Comparison of ENCODE assay signal across 8 cellular contexts in the genomic region with DNA sequence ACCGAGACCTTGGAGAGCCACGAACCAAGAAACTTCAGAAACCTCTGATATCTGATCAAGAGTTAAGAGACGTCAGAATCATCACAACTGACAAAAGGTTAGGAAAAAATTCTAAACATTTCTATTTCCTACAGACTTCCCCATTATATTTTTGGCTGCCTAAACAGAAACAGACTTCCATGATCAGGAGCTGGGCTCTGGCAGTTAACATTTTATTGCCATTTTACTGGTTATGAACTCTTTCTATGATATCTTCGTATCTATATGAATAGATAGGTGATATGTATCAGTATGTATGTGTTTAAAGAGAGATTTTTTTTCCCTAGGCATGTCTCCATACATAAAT. TPM values are rescaled to one million over a fixed set of nuclear protein-coding genes. Genes with fewer than 3 reads are reported as not detected.
A peak's percentile ranks its signal among the peaks of the same experiment; 100 is the strongest.
DNase-seq lines count a peak whose midpoint lies in the region; ATAC-seq and TF ChIP-seq lines count a peak whose summit lies in the region.

No MANE protein-coding gene starts in this region.

- intact Hi-C loops in CD4-positive, alpha-beta T cell (cut with DNase I, micrococcal nuclease), result loop anchor here in 1 of 2 experiments (2.0 kb wide), 1 partner anchor 212 kb away; no protein-coding TSS in a partner anchor
- intact Hi-C loops in lower lobe of right lung (cut with DNase I), result no loop called here

- no peaks in the 10 kb centered on the region for H3K27me3 ChIP-seq in CD4-positive, alpha-beta T cell (ENCODE audit: control insufficient read depth, insufficient read depth, low read length)
- no peaks in the 10 kb centered on the region for H3K27me3 ChIP-seq in lower lobe of right lung (ENCODE audit: low read depth)

- peak overlapping the region; percentile 44 for H3K4me3 Mint-ChIP-seq in CD4-positive, alpha-beta T cell
- peak overlapping the region; percentile 54 for H3K4me3 Mint-ChIP-seq in activated CD8-positive, alpha-beta T cell treated with anti-CD3 and anti-CD28 coated beads, Interleukin-2, amount 10 ng/mL, durations not matched to agents 7 days and 5 days

- CTCF ChIA-PET in CD4-positive, alpha-beta T cell (lab: Charles Lee), result interaction anchor here (0.7 to 1.1 kb wide), 2 partner anchors 11 to 58 kb away, joined by 3 to 4 read pairs; no protein-coding TSS in a partner anchor
- CTCF ChIA-PET in HEK293 (lab: Yijun Ruan, JAX), result interaction anchor here (0.6 to 2.0 kb wide), 21 partner anchors 8 to 598 kb away, joined by 3 to 7 read pairs (median 3); no protein-coding TSS in a partner anchor
- CTCF ChIA-PET in activated CD8-positive, alpha-beta T cell treated with anti-CD3 and anti-CD28 coated beads, Interleukin-2, amount 10 ng/mL, durations not matched to agents 7 days and 5 days (lab: Charles Lee), result interaction anchor here (0.7 to 3.0 kb wide), 16 partner anchors 13 to 383 kb away, joined by 3 to 15 read pairs (median 5); no protein-coding TSS in a partner anchor

- no peaks in the 10 kb centered on the region for H3K36me3 Mint-ChIP-seq in CD4-positive, alpha-beta T cell (ENCODE audit: low read depth)
- H3K36me3 Mint-ChIP-seq in activated CD8-positive, alpha-beta T cell treated with anti-CD3 and anti-CD28 coated beads, Interleukin-2, amount 10 ng/mL, durations not matched to agents 7 days and 5 days (ENCODE audit: low read depth), result no peaks in the 10 kb centered on the region

- no peak overlapping the region for H3K27ac Mint-ChIP-seq in CD4-positive, alpha-beta T cell
- H3K27ac Mint-ChIP-seq in activated CD8-positive, alpha-beta T cell treated with anti-CD3 and anti-CD28 coated beads, Interleukin-2, amount 10 ng/mL, durations not matched to agents 7 days and 5 days, result no peak overlapping the region

- H3K4me3 ChIP-seq in HEK293 (ENCODE audit: low read depth, low read length) (peak overlapping the region; percentile 30), lower lobe of right lung (peak overlapping the region; percentile 23)

- no peak for TF ChIP-seq CTCF in CD4-positive, alpha-beta T cell (IDR thresholded peaks at IDR 0.05)
- TF ChIP-seq CTCF in HEK293 (tag by site-specific recombination; IDR thresholded peaks at IDR 0.05) (no peak), lower lobe of right lung (IDR thresholded peaks at IDR 0.05) (no peak)

- no peak overlapping the region for H3K27ac ChIP-seq in CD4-positive, alpha-beta T cell (ENCODE audit: low read depth, low read length)
- no peak overlapping the region for H3K27ac ChIP-seq in HEK293 (ENCODE audit: extremely low read depth, low read depth, low read length)
- peak overlapping the region; percentile 16 for H3K27ac ChIP-seq in lower lobe of right lung

- ATAC-seq in CD4-positive, alpha-beta T cell (ENCODE audit: poor library complexity), result no peak
- ATAC-seq in activated CD8-positive, alpha-beta T cell treated with anti-CD3 and anti-CD28 coated beads, Interleukin-2, amount 10 ng/mL, durations not matched to agents 7 days and 5 days, result no peak
- ATAC-seq in lower lobe of right lung (peak in 1 of 2 donors; percentile 11), GM19324 (IDR thresholded peaks at IDR 0.05; ENCODE audit: low FRiP score, unreplicated experiment) (no peak), HG02588 (IDR thresholded peaks at IDR 0.05; ENCODE audit: unreplicated experiment) (no peak)

- H3K36me3 ChIP-seq in HEK293 (ENCODE audit: control insufficient read depth in 2 of 2, insufficient read depth in 1 of 2, low read length in 2 of 2) (no peaks in the 10 kb centered on the region), lower lobe of right lung (no peaks in the 10 kb centered on the region)

- no peak for DNase-seq in CD4-positive, alpha-beta T cell
- no peak for DNase-seq in activated CD8-positive, alpha-beta T cell treated with anti-CD3 and anti-CD28 coated beads, Interleukin-2, amount 10 ng/mL, durations not matched to agents 7 days and 5 days
- no peak for DNase-seq in lower lobe of right lung
- DNase-seq in SKM-1 (lab: John Stamatoyannopoulos, UW; ENCODE audit: unreplicated experiment), result no peak
- no peak for DNase-seq in NCI-H2107 treated with DMSO at 0.1 percent for 48 hours (lab: John Stamatoyannopoulos, UW; ENCODE audit: unreplicated experiment)

- POLR2A ChIA-PET in CD4-positive, alpha-beta T cell (lab: Charles Lee), result interaction anchor here (1.4 kb wide), 1 partner anchor 212 kb away, joined by 5 read pairs; no protein-coding TSS in a partner anchor
- POLR2A ChIA-PET in HEK293 (lab: Yijun Ruan, JAX), result no interaction called here
- POLR2A ChIA-PET in activated CD8-positive, alpha-beta T cell treated with anti-CD3 and anti-CD28 coated beads, Interleukin-2, amount 10 ng/mL, durations not matched to agents 7 days and 5 days (lab: Charles Lee), result no interaction called here

- H3K4me1 ChIP-seq in HEK293 (ENCODE audit: control insufficient read depth, insufficient read depth, low read length) (peaks cover 10% of the 10 kb centered on the region), lower lobe of right lung (peaks cover 15% of the 10 kb centered on the region)

- peaks cover 14% of the 10 kb centered on the region for H3K27me3 Mint-ChIP-seq in CD4-positive, alpha-beta T cell
- H3K27me3 Mint-ChIP-seq in activated CD8-positive, alpha-beta T cell treated with anti-CD3 and anti-CD28 coated beads, Interleukin-2, amount 10 ng/mL, durations not matched to agents 7 days and 5 days (ENCODE audit: low read depth), result peaks cover 11% of the 10 kb centered on the region

- H3K4me1 Mint-ChIP-seq in CD4-positive, alpha-beta T cell (ENCODE audit: low read depth), result peaks cover 14% of the 10 kb centered on the region
- peaks cover 12% of the 10 kb centered on the region for H3K4me1 Mint-ChIP-seq in activated CD8-positive, alpha-beta T cell treated with anti-CD3 and anti-CD28 coated beads, Interleukin-2, amount 10 ng/mL, durations not matched to agents 7 days and 5 days (ENCODE audit: low read depth)

- H3K9me3 Mint-ChIP-seq in CD4-positive, alpha-beta T cell, result no peaks in the 10 kb centered on the region
- no peaks in the 10 kb centered on the region for H3K9me3 Mint-ChIP-seq in activated CD8-positive, alpha-beta T cell treated with anti-CD3 and anti-CD28 coated beads, Interleukin-2, amount 10 ng/mL, durations not matched to agents 7 days and 5 days (ENCODE audit: insufficient read depth)

- no peaks in the 10 kb centered on the region for H3K9me3 ChIP-seq in CD4-positive, alpha-beta T cell (ENCODE audit: control insufficient read depth, low read length)
- no peaks in the 10 kb centered on the region for H3K9me3 ChIP-seq in HEK293 (ENCODE audit: control insufficient read depth, insufficient read depth, low read depth, low read length)
- no peaks in the 10 kb centered on the region for H3K9me3 ChIP-seq in lower lobe of right lung

TF ChIP-seq in HEK293, 187 proteins besides CTCF, POLR2A, EP300 and RAD21:
- no peak for TF ChIP-seq ZNF670 (tag by site-specific recombination; IDR thresholded peaks at IDR 0.05; ENCODE audit: low read depth)

RNA-seq across cellular contexts. Expression of a gene that starts 31.1 kb away (rescaled TPM):
- total RNA-seq in CD4-positive, alpha-beta T cell, result not detected
- total RNA-seq in activated CD8-positive, alpha-beta T cell treated with anti-CD3 and anti-CD28 coated beads, Interleukin-2, amount 10 ng/mL, durations not matched to agents 7 days and 5 days, result not detected
- total RNA-seq in lower lobe of right lung, result 2.9 TPM
